Comparison of ENCODE assay signal across 29 cellular contexts in genomic region chr1:197740992-197741391, GRCh38.
"Had no signal": no experiment of that assay in that cellular context is flagged by ENCODE, and none has a peak within 500 bp of the region (broad histone marks: within the 10 kb centered on the region; RNA-seq: fewer than 3 reads in every experiment).

No MANE protein-coding gene starts in this region.

- H3K4me1 ChIP-seq: colonic mucosa had no signal

- H3K27ac ChIP-seq: colonic mucosa, epithelial cell of prostate, esophagus squamous epithelium, gastrocnemius medialis, heart right ventricle, left lung, lower lobe of right lung had no signal

- H3K27ac Mint-ChIP-seq: dendritic cell treated with granulocyte-macrophage colony-stimulating factor and Interleukin-4, amounts not matched to agents 40 ng/mL and 50 ng/mL, for 4 days; endodermal cell; mesothelial cell of epicardium; naive B cell had no signal

- H3K9me3 ChIP-seq: colonic mucosa, esophagus squamous epithelium, gastrocnemius medialis, left lung, lower lobe of right lung, mucosa of descending colon had no signal

- H3K4me3 ChIP-seq: colonic mucosa, esophagus squamous epithelium, gastrocnemius medialis, heart right ventricle, left lung, lower lobe of right lung, mucosa of descending colon had no signal

- H3K27me3 Mint-ChIP-seq: dendritic cell treated with granulocyte-macrophage colony-stimulating factor and Interleukin-4, amounts not matched to agents 40 ng/mL and 50 ng/mL, for 4 days; effector memory CD8-positive, alpha-beta T cell; naive B cell had no signal

- DNase-seq: colonic mucosa; cortex of kidney; effector CD8-positive, alpha-beta T cell; effector memory CD8-positive, alpha-beta T cell; endodermal cell; erythroblast; esophagus squamous epithelium; foreskin fibroblast; foreskin melanocyte; gastrocnemius medialis; glutamatergic neuron; head of caudate nucleus; heart right ventricle; hippocampal formation; kidney glomerular epithelial cell; left colon; left lung; left ventricle myocardium superior; lower lobe of right lung; mesenchymal stem cell; mucosa of descending colon; naive B cell had no signal

- ATAC-seq: effector memory CD8-positive, alpha-beta T cell; esophagus mucosa; gastrocnemius medialis; heart right ventricle; left colon; left lung; left ventricle myocardium superior; lower lobe of right lung; mucosa of descending colon had no signal

- H3K9me3 Mint-ChIP-seq: dendritic cell treated with granulocyte-macrophage colony-stimulating factor and Interleukin-4, amounts not matched to agents 40 ng/mL and 50 ng/mL, for 4 days; effector memory CD8-positive, alpha-beta T cell; endodermal cell; naive B cell had no signal

- FAIRE-seq: endometrium, islet of Langerhans, keratinocyte had no signal

- H3K4me3 Mint-ChIP-seq: dendritic cell treated with granulocyte-macrophage colony-stimulating factor and Interleukin-4, amounts not matched to agents 40 ng/mL and 50 ng/mL, for 4 days; effector memory CD8-positive, alpha-beta T cell; endodermal cell; mesothelial cell of epicardium; naive B cell had no signal
